ENCODE assay signal across 17 cellular contexts in genomic region chr17:39937462-39937861, GRCh38. TPM values are rescaled to one million over a fixed set of nuclear protein-coding genes. Genes with fewer than 3 reads are reported as not detected.
DNase-seq lines count a peak whose midpoint lies in the region; ATAC-seq, FAIRE-seq and TF ChIP-seq lines count a peak whose summit lies in the region.
"Had no signal": no experiment of that assay in that cellular context is flagged by ENCODE, and none has a peak within 500 bp of the region (broad histone marks: within the 10 kb centered on the region; RNA-seq: fewer than 3 reads in every experiment).

No MANE protein-coding gene starts in this region.

- DNase-seq in HepG2 (ENCODE audit: low spot score) (no peak), right lobe of liver (no peak), NCI-H2171 (lab: John Stamatoyannopoulos, UW) (peak; percentile 76), left kidney (ENCODE audit: low read depth, low spot score) (peak; percentile 93), NCI-H1092 treated with DMSO at 0.1 percent for 48 hours (lab: John Stamatoyannopoulos, UW) (no peak), GM23338 (ENCODE audit: low spot score) (no peak), amygdala (lab: John Stamatoyannopoulos, UW) (no peak)
- DNase-seq: Caco-2; CD4-positive, alpha-beta T cell had no signal

- H3K4me3 Mint-ChIP-seq in GM23338, result no peak overlapping the region
- H3K4me3 Mint-ChIP-seq: B cell; CD4-positive, alpha-beta T cell had no signal

- H3K27ac Mint-ChIP-seq in GM23338, result no peak overlapping the region
- H3K27ac Mint-ChIP-seq: B cell; CD4-positive, alpha-beta T cell had no signal

- no peaks in the 10 kb centered on the region for H3K9me3 ChIP-seq in HepG2 (ENCODE audit: low read length)
- no peaks in the 10 kb centered on the region for H3K9me3 ChIP-seq in right lobe of liver
- H3K9me3 ChIP-seq: Caco-2, HAP-1 had no signal

- BruUV-seq in HepG2 (replicated peaks; lab: Mats Ljungman, UMichigan), result no TSS peak

- FAIRE-seq in HepG2 (lab: Jason Lieb, UNC), result no peak
- FAIRE-seq: D721Med, G401.6 had no signal

- H3K27me3 ChIP-seq in HepG2 (ENCODE audit: control insufficient read depth in 1 of 2, insufficient read depth in 2 of 2, low read length in 2 of 2) (peaks cover 0 to under 1% of the 10 kb centered on the region in 2 experiments; a peak in 2 of 5 replicates), right lobe of liver (no peaks in the 10 kb centered on the region), GM23338 (ENCODE audit: insufficient read depth) (no peaks in the 10 kb centered on the region)

- H3K4me3 ChIP-seq in HepG2 (replicated peaks in 1 of 3; ENCODE audit: insufficient read depth in 1 of 3, low read depth in 2 of 3, low read length in 3 of 3) (no peak overlapping the region), right lobe of liver (no peak overlapping the region), GM23338 (no peak overlapping the region)
- H3K4me3 ChIP-seq: HAP-1 had no signal

- no peak overlapping the region for H3K9ac ChIP-seq in HepG2 (ENCODE audit: insufficient read depth, low read depth, low read length)

- CTCF ChIA-PET in HepG2 (lab: Yijun Ruan, JAX; ENCODE audit: low intra/inter-chr PET ratio, low total read pairs), result no interaction called here

- H3K4me1 ChIP-seq in HepG2 (ENCODE audit: insufficient read depth, low read length), result peaks cover 67% of the 10 kb centered on the region
- H3K4me1 ChIP-seq in right lobe of liver, result peaks cover 0 to 14% (median 5%) of the 10 kb centered on the region in 4 donors
- H3K4me1 ChIP-seq in GM23338 (ENCODE audit: insufficient read depth), result peaks cover 12% of the 10 kb centered on the region
- H3K4me1 ChIP-seq: HAP-1 had no signal

- intact Hi-C loops in HepG2 (cut with micrococcal nuclease; ENCODE audit: unreplicated experiment) (no loop called here), right lobe of liver (cut with DNase I) (no loop called here)

- H3K4me2 ChIP-seq in HepG2 (ENCODE audit: low read depth, low read length) (no peak overlapping the region), GM23338 (no peak overlapping the region)

- no peaks in the 10 kb centered on the region for H3K9me3 Mint-ChIP-seq in GM23338
- H3K9me3 Mint-ChIP-seq: CD4-positive, alpha-beta T cell had no signal

- H4K20me1 ChIP-seq in HepG2 (ENCODE audit: insufficient read depth, low read length) (no peaks in the 10 kb centered on the region), GM23338 (replicated peaks; ENCODE audit: insufficient read depth) (no peaks in the 10 kb centered on the region)

- no peak overlapping the region for H2AFZ ChIP-seq in HepG2 (ENCODE audit: low read length)
- no peak overlapping the region for H2AFZ ChIP-seq in GM23338

- in situ Hi-C loops in HepG2 (cut with HindIII; ENCODE audit: extremely low pct_ligation_motif_present, low pct_unique_long_range_greater_than_20kb), result no loop called here

- no peaks in the 10 kb centered on the region for H3K9me2 ChIP-seq in GM23338 (ENCODE audit: insufficient read depth)

- WGBS in HepG2 (ENCODE audit: low lambda C conversion rate), result 74% methylated on average over 4 of the region's 4 CpGs
- WGBS in right lobe of liver (ENCODE audit: insufficient coverage, low coverage, low lambda C conversion rate, missing lambda C conversion rate), result 87% methylated on average over 4 of the region's 4 CpGs

- H3K36me3 ChIP-seq in HepG2 (replicated peaks in 1 of 2; ENCODE audit: control insufficient read depth in 1 of 2, insufficient read depth in 2 of 2, low read length in 2 of 2) (no peaks in the 10 kb centered on the region), right lobe of liver (no peaks in the 10 kb centered on the region), GM23338 (ENCODE audit: insufficient read depth) (no peaks in the 10 kb centered on the region)
- H3K36me3 ChIP-seq: HAP-1 had no signal

- no peak for TF ChIP-seq RAD21 in HepG2 (CRISPR knock-in tag; IDR thresholded peaks at IDR 0.05)

- TF ChIP-seq POLR2A in HepG2 (IDR thresholded peaks at IDR 0.05; ENCODE audit: insufficient read depth in 1 of 2, low read depth in 2 of 2, low read length in 2 of 2) (no peak), right lobe of liver (IDR thresholded peaks at IDR 0.05) (no peak)

- H3F3A ChIP-seq in GM23338 (replicated peaks; ENCODE audit: low read depth), result no peaks in the 10 kb centered on the region

- H3K79me2 ChIP-seq in HepG2 (ENCODE audit: insufficient read depth, low read length) (no peaks in the 10 kb centered on the region), GM23338 (replicated peaks; ENCODE audit: insufficient read depth) (no peaks in the 10 kb centered on the region)

- no peak for TF ChIP-seq CTCF in HepG2 (CRISPR knock-in tag; IDR thresholded peaks at IDR 0.05)
- no peak for TF ChIP-seq CTCF in right lobe of liver (IDR thresholded peaks at IDR 0.05)
- TF ChIP-seq CTCF in GM23338 (conservative IDR thresholded peaks at IDR 0.05; ENCODE audit: low read depth in 2 of 2), result no peak

- peaks cover 22% of the 10 kb centered on the region for H3K4me1 Mint-ChIP-seq in GM23338

- no peak for TF ChIP-seq EP300 in HepG2 (IDR thresholded peaks at IDR 0.05; ENCODE audit: low read depth in 2 of 2, low read length in 2 of 2)
- no peak for TF ChIP-seq EP300 in HepG2 (CRISPR knock-in tag; IDR thresholded peaks at IDR 0.05; ENCODE audit: borderline replicate concordance)

- H3K36me3 Mint-ChIP-seq in GM23338 (ENCODE audit: low read depth), result no peaks in the 10 kb centered on the region

- H3K27ac ChIP-seq in HepG2 (ENCODE audit: extremely low read length, insufficient read depth, low read length) (no peak overlapping the region), right lobe of liver (no peak overlapping the region), GM23338 (ENCODE audit: low read depth) (no peak overlapping the region)
- H3K27ac ChIP-seq: C4-2B had no signal

- peaks cover 2% of the 10 kb centered on the region for H3K27me3 Mint-ChIP-seq in GM23338 (ENCODE audit: insufficient read depth, low read depth, poor library complexity)
- H3K27me3 Mint-ChIP-seq: B cell; CD4-positive, alpha-beta T cell had no signal

- POLR2A ChIA-PET in HepG2 (lab: Yijun Ruan, JAX), result interaction anchor here (1.0 to 2.8 kb wide), 3 partner anchors 11 to 33 kb away, joined by 4 to 15 read pairs (median 5); partner anchors contain the start of genes LRRC3C and ORMDL3

- ATAC-seq in HepG2, result no peak
- no peak for ATAC-seq in right lobe of liver
- no peak for ATAC-seq in GM23338

RNA-seq across cellular contexts. Expression of gene LRRC3C, which starts 9.9 kb away (rescaled TPM):
- not detected in 2 replicates for total RNA-seq in HepG2 (2016; rRNA removed; fragmentation: Illumina TruSeq; extraction: Trizol)
- not detected in 2 replicates for total RNA-seq in HepG2 (2016; cell fraction: cytosol; rRNA removed; fragmentation: Illumina TruSeq; extraction: Trizol; ENCODE audit: low read depth)
- not detected in 2 replicates for total RNA-seq in HepG2 (2016; cell fraction: insoluble cytoplasmic fraction; rRNA removed; fragmentation: Illumina TruSeq; extraction: Trizol)
- not detected in 2 replicates for total RNA-seq in HepG2 (2016; cell fraction: membrane; rRNA removed; fragmentation: Illumina TruSeq; extraction: Trizol)
- not detected in 2 replicates for total RNA-seq in HepG2 (2016; cell fraction: nucleus; rRNA removed; fragmentation: Illumina TruSeq; extraction: Trizol)
- 0.10 and 0.17 TPM in 2 replicates for polyA plus RNA-seq in HepG2 (2011; rRNA removed)
- 0.11 TPM in 1 of 2 replicates, not detected in the other for polyA plus RNA-seq in HepG2 (2011; cell fraction: cytosol; rRNA removed)
- polyA plus RNA-seq in HepG2 (2011; cell fraction: nucleus; rRNA removed), result not detected in 2 replicates
- polyA plus RNA-seq in HepG2 (2012), result not detected in 2 replicates
- polyA plus RNA-seq in HepG2 (2016; cell fraction: cytosol; fragmentation: Illumina TruSeq; extraction: Trizol; ENCODE audit: low read depth), result not detected in 2 replicates
- not detected in 2 replicates for polyA plus RNA-seq in HepG2 (2016; cell fraction: insoluble cytoplasmic fraction; fragmentation: Illumina TruSeq; extraction: Trizol; ENCODE audit: low read depth)
- polyA plus RNA-seq in HepG2 (2016; cell fraction: membrane; fragmentation: Illumina TruSeq; extraction: Trizol; ENCODE audit: low read depth), result not detected in 2 replicates
- not detected in 2 replicates for polyA plus RNA-seq in HepG2 (2016; cell fraction: nucleus; fragmentation: Illumina TruSeq; extraction: Trizol; ENCODE audit: insufficient read depth, low read depth)
- 0.24 TPM in 1 of 2 replicates, not detected in the other for polyA minus RNA-seq in HepG2 (2011; rRNA and poly(A)+ RNA removed; ENCODE audit: low replicate concordance)
- polyA minus RNA-seq in HepG2 (2011; cell fraction: cytosol; rRNA and poly(A)+ RNA removed), result not detected in 2 replicates
- not detected in 2 replicates for polyA minus RNA-seq in HepG2 (2011; cell fraction: nucleus; rRNA and poly(A)+ RNA removed)
- not detected for total RNA-seq in right lobe of liver
- 0.24 TPM in 1 of 2 replicates, not detected in the other for total RNA-seq in GM23338 (2014; rRNA removed; shearing (Covaris generic))
- polyA plus RNA-seq in GM23338 (2016; fragmentation: Nextera tagmentation; extraction: Ambion mirVana), result not detected in 2 replicates
- total RNA-seq: A172; B cell; Caco-2; CD4-positive, alpha-beta T cell; H4; HT-29 had no signal

RNA-seq across cellular contexts. Expression of gene ORMDL3, which starts 10.1 kb away (rescaled TPM):
- total RNA-seq in HepG2 (2016; rRNA removed; fragmentation: Illumina TruSeq; extraction: Trizol) (125 and 181 TPM in 2 replicates), right lobe of liver (100 to 1,000 TPM; 105 to 174 (median 128) TPM)
- total RNA-seq in HepG2 (2016; cell fraction: cytosol; rRNA removed; fragmentation: Illumina TruSeq; extraction: Trizol; ENCODE audit: low read depth), result 52.8 and 58.2 TPM in 2 replicates
- total RNA-seq in HepG2 (2016; cell fraction: insoluble cytoplasmic fraction; rRNA removed; fragmentation: Illumina TruSeq; extraction: Trizol), result 110 and 214 TPM in 2 replicates
- 136 and 143 TPM in 2 replicates for total RNA-seq in HepG2 (2016; cell fraction: membrane; rRNA removed; fragmentation: Illumina TruSeq; extraction: Trizol)
- total RNA-seq in HepG2 (2016; cell fraction: nucleus; rRNA removed; fragmentation: Illumina TruSeq; extraction: Trizol), result 112 and 134 TPM in 2 replicates
- polyA plus RNA-seq in HepG2 (2011; rRNA removed) (384 and 546 TPM in 2 replicates), GM23338 (2016; fragmentation: Nextera tagmentation; extraction: Ambion mirVana) (33.6 and 41.3 TPM in 2 replicates)
- 330 and 331 TPM in 2 replicates for polyA plus RNA-seq in HepG2 (2011; cell fraction: cytosol; rRNA removed)
- polyA plus RNA-seq in HepG2 (2011; cell fraction: nucleus; rRNA removed), result 319 and 431 TPM in 2 replicates
- 176 and 292 TPM in 2 replicates for polyA plus RNA-seq in HepG2 (2012)
- polyA plus RNA-seq in HepG2 (2016; cell fraction: cytosol; fragmentation: Illumina TruSeq; extraction: Trizol; ENCODE audit: low read depth), result 35.1 and 42.1 TPM in 2 replicates
- 81.8 and 96.3 TPM in 2 replicates for polyA plus RNA-seq in HepG2 (2016; cell fraction: insoluble cytoplasmic fraction; fragmentation: Illumina TruSeq; extraction: Trizol; ENCODE audit: low read depth)
- polyA plus RNA-seq in HepG2 (2016; cell fraction: membrane; fragmentation: Illumina TruSeq; extraction: Trizol; ENCODE audit: low read depth), result 72.9 and 81.6 TPM in 2 replicates
- 169 and 170 TPM in 2 replicates for polyA plus RNA-seq in HepG2 (2016; cell fraction: nucleus; fragmentation: Illumina TruSeq; extraction: Trizol; ENCODE audit: insufficient read depth, low read depth)
- 76.0 and 1,167 TPM in 2 replicates for polyA minus RNA-seq in HepG2 (2011; rRNA and poly(A)+ RNA removed; ENCODE audit: low replicate concordance)
- 115 and 192 TPM in 2 replicates for polyA minus RNA-seq in HepG2 (2011; cell fraction: cytosol; rRNA and poly(A)+ RNA removed)
- polyA minus RNA-seq in HepG2 (2011; cell fraction: nucleus; rRNA and poly(A)+ RNA removed), result 79.2 and 94.6 TPM in 2 replicates
- 38.5 and 39.2 TPM in 2 replicates for total RNA-seq in GM23338 (2014; rRNA removed; shearing (Covaris generic))

RNA-seq across cellular contexts. Expression of gene GSDMB, which starts 19.0 kb away (rescaled TPM):
- total RNA-seq in HepG2 (2016; rRNA removed; fragmentation: Illumina TruSeq; extraction: Trizol) (0.70 and 3.3 TPM in 2 replicates), right lobe of liver (10 to 100 TPM in 3 of 6 experiments, 1 to 10 TPM in 3; 4.7 to 40.8 (median 18.8) TPM)
- 0.44 and 0.51 TPM in 2 replicates for total RNA-seq in HepG2 (2016; cell fraction: cytosol; rRNA removed; fragmentation: Illumina TruSeq; extraction: Trizol; ENCODE audit: low read depth)
- total RNA-seq in HepG2 (2016; cell fraction: insoluble cytoplasmic fraction; rRNA removed; fragmentation: Illumina TruSeq; extraction: Trizol), result 0.76 and 2.9 TPM in 2 replicates
- 0.31 and 0.62 TPM in 2 replicates for total RNA-seq in HepG2 (2016; cell fraction: membrane; rRNA removed; fragmentation: Illumina TruSeq; extraction: Trizol)
- total RNA-seq in HepG2 (2016; cell fraction: nucleus; rRNA removed; fragmentation: Illumina TruSeq; extraction: Trizol), result 8.3 and 9.3 TPM in 2 replicates
- polyA plus RNA-seq in HepG2 (2011; rRNA removed) (30.4 and 39.4 TPM in 2 replicates), GM23338 (2016; fragmentation: Nextera tagmentation; extraction: Ambion mirVana) (5.5 and 7.6 TPM in 2 replicates)
- polyA plus RNA-seq in HepG2 (2011; cell fraction: cytosol; rRNA removed), result 3.7 and 4.3 TPM in 2 replicates
- polyA plus RNA-seq in HepG2 (2011; cell fraction: nucleus; rRNA removed), result 140 and 180 TPM in 2 replicates
- polyA plus RNA-seq in HepG2 (2012), result 36.5 and 54.8 TPM in 2 replicates
- 0.33 and 0.52 TPM in 2 replicates for polyA plus RNA-seq in HepG2 (2016; cell fraction: cytosol; fragmentation: Illumina TruSeq; extraction: Trizol; ENCODE audit: low read depth)
- 0.73 and 1.2 TPM in 2 replicates for polyA plus RNA-seq in HepG2 (2016; cell fraction: insoluble cytoplasmic fraction; fragmentation: Illumina TruSeq; extraction: Trizol; ENCODE audit: low read depth)
- polyA plus RNA-seq in HepG2 (2016; cell fraction: membrane; fragmentation: Illumina TruSeq; extraction: Trizol; ENCODE audit: low read depth), result 0.26 and 0.35 TPM in 2 replicates
- 21.8 and 24.9 TPM in 2 replicates for polyA plus RNA-seq in HepG2 (2016; cell fraction: nucleus; fragmentation: Illumina TruSeq; extraction: Trizol; ENCODE audit: insufficient read depth, low read depth)
- 4.9 and 23.3 TPM in 2 replicates for polyA minus RNA-seq in HepG2 (2011; rRNA and poly(A)+ RNA removed; ENCODE audit: low replicate concordance)
- polyA minus RNA-seq in HepG2 (2011; cell fraction: cytosol; rRNA and poly(A)+ RNA removed), result 1.1 and 1.5 TPM in 2 replicates
- polyA minus RNA-seq in HepG2 (2011; cell fraction: nucleus; rRNA and poly(A)+ RNA removed), result 42.0 and 56.2 TPM in 2 replicates
- total RNA-seq in GM23338 (2014; rRNA removed; shearing (Covaris generic)), result 5.4 and 12.6 TPM in 2 replicates

RNA-seq across cellular contexts. Expression of gene GSDMA, which starts 25.3 kb away (rescaled TPM):
- total RNA-seq in HepG2 (2016; rRNA removed; fragmentation: Illumina TruSeq; extraction: Trizol), result not detected in 2 replicates
- not detected in 2 replicates for total RNA-seq in HepG2 (2016; cell fraction: cytosol; rRNA removed; fragmentation: Illumina TruSeq; extraction: Trizol; ENCODE audit: low read depth)
- not detected in 2 replicates for total RNA-seq in HepG2 (2016; cell fraction: insoluble cytoplasmic fraction; rRNA removed; fragmentation: Illumina TruSeq; extraction: Trizol)
- total RNA-seq in HepG2 (2016; cell fraction: membrane; rRNA removed; fragmentation: Illumina TruSeq; extraction: Trizol), result not detected in 2 replicates
- not detected in 2 replicates for total RNA-seq in HepG2 (2016; cell fraction: nucleus; rRNA removed; fragmentation: Illumina TruSeq; extraction: Trizol)
- 0.07 TPM in 1 of 2 replicates, not detected in the other for polyA plus RNA-seq in HepG2 (2011; rRNA removed)
- polyA plus RNA-seq in HepG2 (2011; cell fraction: cytosol; rRNA removed), result 0.08 TPM in 1 of 2 replicates, not detected in the other
- not detected in 2 replicates for polyA plus RNA-seq in HepG2 (2011; cell fraction: nucleus; rRNA removed)
- polyA plus RNA-seq in HepG2 (2012), result not detected in 2 replicates
- not detected in 2 replicates for polyA plus RNA-seq in HepG2 (2016; cell fraction: cytosol; fragmentation: Illumina TruSeq; extraction: Trizol; ENCODE audit: low read depth)
- not detected in 2 replicates for polyA plus RNA-seq in HepG2 (2016; cell fraction: insoluble cytoplasmic fraction; fragmentation: Illumina TruSeq; extraction: Trizol; ENCODE audit: low read depth)
- polyA plus RNA-seq in HepG2 (2016; cell fraction: membrane; fragmentation: Illumina TruSeq; extraction: Trizol; ENCODE audit: low read depth), result not detected in 2 replicates
- not detected in 2 replicates for polyA plus RNA-seq in HepG2 (2016; cell fraction: nucleus; fragmentation: Illumina TruSeq; extraction: Trizol; ENCODE audit: insufficient read depth, low read depth)
- not detected in 2 replicates for polyA minus RNA-seq in HepG2 (2011; rRNA and poly(A)+ RNA removed; ENCODE audit: low replicate concordance)
- not detected in 2 replicates for polyA minus RNA-seq in HepG2 (2011; cell fraction: cytosol; rRNA and poly(A)+ RNA removed)
- polyA minus RNA-seq in HepG2 (2011; cell fraction: nucleus; rRNA and poly(A)+ RNA removed), result not detected in 2 replicates
- total RNA-seq in right lobe of liver, result under 1 TPM in 2 of 6 experiments, not detected in 4; 0.42 to 0.99 TPM
- total RNA-seq in GM23338 (2014; rRNA removed; shearing (Covaris generic)), result 1.0 TPM in 1 of 2 replicates, not detected in the other
- not detected in 2 replicates for polyA plus RNA-seq in GM23338 (2016; fragmentation: Nextera tagmentation; extraction: Ambion mirVana)
- total RNA-seq: A172, B cell, Caco-2, H4, HT-29 had no signal

RNA-seq across cellular contexts. Expression of gene PSMD3, which starts 43.1 kb away (rescaled TPM):
- total RNA-seq in HepG2 (2016; rRNA removed; fragmentation: Illumina TruSeq; extraction: Trizol) (114 and 146 TPM in 2 replicates), right lobe of liver (10 to 100 TPM; 58.3 to 85.3 (median 67.4) TPM)
- total RNA-seq in HepG2 (2016; cell fraction: cytosol; rRNA removed; fragmentation: Illumina TruSeq; extraction: Trizol; ENCODE audit: low read depth), result 19.9 and 20.3 TPM in 2 replicates
- 99.4 and 154 TPM in 2 replicates for total RNA-seq in HepG2 (2016; cell fraction: insoluble cytoplasmic fraction; rRNA removed; fragmentation: Illumina TruSeq; extraction: Trizol)
- 37.5 and 39.8 TPM in 2 replicates for total RNA-seq in HepG2 (2016; cell fraction: membrane; rRNA removed; fragmentation: Illumina TruSeq; extraction: Trizol)
- 88.8 and 102 TPM in 2 replicates for total RNA-seq in HepG2 (2016; cell fraction: nucleus; rRNA removed; fragmentation: Illumina TruSeq; extraction: Trizol)
- polyA plus RNA-seq in HepG2 (2011; rRNA removed) (97.4 and 118 TPM in 2 replicates), GM23338 (2016; fragmentation: Nextera tagmentation; extraction: Ambion mirVana) (100 and 112 TPM in 2 replicates)
- 82.0 and 93.0 TPM in 2 replicates for polyA plus RNA-seq in HepG2 (2011; cell fraction: cytosol; rRNA removed)
- polyA plus RNA-seq in HepG2 (2011; cell fraction: nucleus; rRNA removed), result 117 and 120 TPM in 2 replicates
- polyA plus RNA-seq in HepG2 (2012), result 97.2 and 131 TPM in 2 replicates
- polyA plus RNA-seq in HepG2 (2016; cell fraction: cytosol; fragmentation: Illumina TruSeq; extraction: Trizol; ENCODE audit: low read depth), result 14.5 and 14.8 TPM in 2 replicates
- polyA plus RNA-seq in HepG2 (2016; cell fraction: insoluble cytoplasmic fraction; fragmentation: Illumina TruSeq; extraction: Trizol; ENCODE audit: low read depth), result 110 and 126 TPM in 2 replicates
- polyA plus RNA-seq in HepG2 (2016; cell fraction: membrane; fragmentation: Illumina TruSeq; extraction: Trizol; ENCODE audit: low read depth), result 20.5 and 22.5 TPM in 2 replicates
- 160 and 165 TPM in 2 replicates for polyA plus RNA-seq in HepG2 (2016; cell fraction: nucleus; fragmentation: Illumina TruSeq; extraction: Trizol; ENCODE audit: insufficient read depth, low read depth)
- 151 and 161 TPM in 2 replicates for polyA minus RNA-seq in HepG2 (2011; rRNA and poly(A)+ RNA removed; ENCODE audit: low replicate concordance)
- 49.5 and 51.3 TPM in 2 replicates for polyA minus RNA-seq in HepG2 (2011; cell fraction: cytosol; rRNA and poly(A)+ RNA removed)
- 34.4 and 36.3 TPM in 2 replicates for polyA minus RNA-seq in HepG2 (2011; cell fraction: nucleus; rRNA and poly(A)+ RNA removed)
- 200 and 217 TPM in 2 replicates for total RNA-seq in GM23338 (2014; rRNA removed; shearing (Covaris generic))

Comparison
In these comparisons a context has a peak if more than half of its experiments do, and no peak if none do; other contexts are left out.
1. DNase-seq: peak in NCI-H2171 (single experiment) and left kidney (single experiment); none in HepG2 (single experiment), right lobe of liver (0 of 3), NCI-H1092 treated with DMSO at 0.1 percent for 48 hours (single experiment), GM23338 (single experiment) and amygdala (0 of 56).